Comparison of ENCODE assay signal across 21 cellular contexts in genomic region chr13:22690756-22691155, GRCh38.
"Had no signal": no experiment of that assay in that cellular context is flagged by ENCODE, and none has a peak within 500 bp of the region (broad histone marks: within the 10 kb centered on the region; RNA-seq: fewer than 3 reads in every experiment).

No MANE protein-coding gene starts in this region.

- H3K4me3 ChIP-seq: coronary artery, dorsolateral prefrontal cortex, esophagus muscularis mucosa, gastroesophageal sphincter, heart left ventricle, hepatocyte, lower lobe of right lung had no signal

- H3K27ac ChIP-seq: coronary artery, dorsolateral prefrontal cortex, esophagus muscularis mucosa, foreskin keratinocyte, gastroesophageal sphincter, heart left ventricle, hepatocyte, lower lobe of right lung had no signal

- DNase-seq: dermis blood vessel endothelial cell; dorsolateral prefrontal cortex; effector CD4-positive, alpha-beta T cell; effector memory CD4-positive, alpha-beta T cell; foreskin keratinocyte; heart left ventricle; hypothalamus; immature natural killer cell; islet precursor cell; kidney; kidney glomerular epithelial cell; left colon; left ventricle myocardium superior; lower lobe of right lung; mesenchymal stem cell; midbrain had no signal

- H3K36me3 ChIP-seq: esophagus muscularis mucosa, gastroesophageal sphincter, heart left ventricle, lower lobe of right lung had no signal

- H3K4me1 ChIP-seq: esophagus muscularis mucosa, foreskin keratinocyte, gastroesophageal sphincter, heart left ventricle, lower lobe of right lung had no signal

- H3K27me3 ChIP-seq: esophagus muscularis mucosa, foreskin keratinocyte, gastroesophageal sphincter, heart left ventricle, hepatocyte had no signal

- ATAC-seq: foreskin keratinocyte, gastroesophageal sphincter, heart left ventricle, left colon, left lobe of liver, left ventricle myocardium superior, lower lobe of right lung had no signal
